6 cellular contexts compared by ENCODE assay signal in genomic region chr16:30533748-30534367, GRCh38. TPM values are rescaled to one million over a fixed set of nuclear protein-coding genes. Genes with fewer than 3 reads are reported as not detected.
DNase-seq lines count a peak whose midpoint lies in the region; ATAC-seq and TF ChIP-seq lines count a peak whose summit lies in the region.

No MANE protein-coding gene starts in this region.

- peak; percentile 72 for DNase-seq in GM06990 (ENCODE audit: extremely low read depth, insufficient read length)
- no peak for DNase-seq in mammary epithelial cell
- no peak for DNase-seq in neuronal stem cell (ENCODE audit: low spot score)
- no peak for DNase-seq in ureter (ENCODE audit: low spot score)
- no peak for DNase-seq in HK-2 (ENCODE audit: unreplicated experiment)

- no peak overlapping the region for H2BK5ac ChIP-seq in neuronal stem cell (ENCODE audit: low read length)

- peak overlapping the region; percentile 95 for H2BK12ac ChIP-seq in neuronal stem cell (ENCODE audit: low read length)

- WGBS in mammary epithelial cell (ENCODE audit: low coverage, missing lambda C conversion rate), result 16% methylated on average over 14 of the region's 29 CpGs
- no CpG with 5 or more reads among the region's 29 CpGs for WGBS in neuronal stem cell (ENCODE audit: extremely low coverage in 2 of 2, insufficient read length in 2 of 2, insufficient replicate concordance in 1 of 2), 2 donors

- no peaks in the 10 kb centered on the region for H4K20me1 ChIP-seq in mammary epithelial cell (ENCODE audit: insufficient read depth, low read length)

- CTCF ChIA-PET in mammary epithelial cell (lab: Charles Lee; ENCODE audit: low non-redundant PET), result no interaction called here

- H3K14ac ChIP-seq in neuronal stem cell (ENCODE audit: low read length), result no peak overlapping the region

- TSS peak; percentile 10 for BruUV-seq in mammary epithelial cell (replicated peaks; lab: Mats Ljungman, UMichigan)

- H4K91ac ChIP-seq in neuronal stem cell (ENCODE audit: low read depth, low read length, poor library complexity), result no peak overlapping the region

- in situ Hi-C loops in mammary epithelial cell (cut with MboI; ENCODE audit: low sequenced_read_pairs in 2 of 2), result loop anchor here in 1 of 2 donors (10.0 kb wide), 1 partner anchor 89 kb away; the partner anchor contains the start of gene SEPHS2

- peaks cover 5% of the 10 kb centered on the region for H3K36me3 ChIP-seq in GM06990 (ENCODE audit: control insufficient read depth, insufficient read depth, low read length)
- H3K36me3 ChIP-seq in mammary epithelial cell (ENCODE audit: insufficient read depth, low read length), result no peaks in the 10 kb centered on the region
- H3K36me3 ChIP-seq in neuronal stem cell (replicated peaks in 1 of 2; ENCODE audit: control insufficient read depth in 2 of 2, insufficient read depth in 2 of 2, low read length in 2 of 2), result no peaks in the 10 kb centered on the region

- no peaks in the 10 kb centered on the region for H3K9me3 ChIP-seq in mammary epithelial cell (replicated peaks; ENCODE audit: insufficient read depth, low read length)
- no peaks in the 10 kb centered on the region for H3K9me3 ChIP-seq in neuronal stem cell (replicated peaks in 1 of 2; ENCODE audit: control insufficient read depth in 2 of 2, insufficient read depth in 1 of 2, low read depth in 1 of 2, low read length in 2 of 2)

- H2BK120ac ChIP-seq in neuronal stem cell (ENCODE audit: low read depth, low read length), result peak overlapping the region; percentile 40

- TF ChIP-seq CTCF in GM06990 (IDR thresholded peaks at IDR 0.05; ENCODE audit: insufficient read depth, low read length, poor library complexity, severe bottlenecking) (no peak), mammary epithelial cell (conservative IDR thresholded peaks at IDR 0.05 in 1 of 2, IDR thresholded peaks at IDR 0.05 in 1 of 2; ENCODE audit: extremely low read depth in 1 of 2, insufficient read depth in 1 of 2, low read depth in 1 of 2, low read length in 2 of 2) (no peak)

- peak overlapping the region; percentile 86 for H3K4me3 ChIP-seq in GM06990 (replicated peaks; ENCODE audit: low read depth, low read length)
- peak overlapping the region; percentile 50 to 64 (median 57) for H3K4me3 ChIP-seq in mammary epithelial cell (replicated peaks in 1 of 3; ENCODE audit: insufficient read depth in 1 of 3, low read depth in 2 of 3, low read length in 3 of 3)
- peak overlapping the region; percentile 51 to 79 for H3K4me3 ChIP-seq in neuronal stem cell (ENCODE audit: low read length in 2 of 2)

- H3K4ac ChIP-seq in neuronal stem cell (ENCODE audit: low read length), result no peak overlapping the region

- peak overlapping the region; percentile 88 for H2AFZ ChIP-seq in mammary epithelial cell (ENCODE audit: low read depth, low read length)
- H2AFZ ChIP-seq in neuronal stem cell (ENCODE audit: low read length), result peak overlapping the region; percentile 96

- H3K4me1 ChIP-seq in mammary epithelial cell (ENCODE audit: insufficient read depth, low read length), result peaks cover 15% of the 10 kb centered on the region
- H3K4me1 ChIP-seq in neuronal stem cell (ENCODE audit: control insufficient read depth in 2 of 2, insufficient read depth in 1 of 2, low read depth in 1 of 2, low read length in 2 of 2), result peaks cover 7 to 9% of the 10 kb centered on the region in 2 donors

- no peaks in the 10 kb centered on the region for H3K27me3 ChIP-seq in GM06990 (replicated peaks; ENCODE audit: control insufficient read depth, insufficient read depth, low read length)
- no peaks in the 10 kb centered on the region for H3K27me3 ChIP-seq in mammary epithelial cell (ENCODE audit: insufficient read depth, low read length)
- no peaks in the 10 kb centered on the region for H3K27me3 ChIP-seq in neuronal stem cell (ENCODE audit: control insufficient read depth in 3 of 3, insufficient read depth in 3 of 3, low read depth in 1 of 3, low read length in 3 of 3)

- H3K27ac ChIP-seq in mammary epithelial cell (ENCODE audit: insufficient read depth, low read depth, low read length) (peak overlapping the region; percentile 71), neuronal stem cell (replicated peaks; ENCODE audit: low read length) (no peak overlapping the region)

- H2BK15ac ChIP-seq in neuronal stem cell (ENCODE audit: low read length), result no peak overlapping the region

- peaks cover 20% of the 10 kb centered on the region for H3K79me2 ChIP-seq in mammary epithelial cell (ENCODE audit: insufficient read depth, low read length)

- intact Hi-C loops in mammary epithelial cell (cut with micrococcal nuclease), result loop anchor here (2.0 to 10.0 kb wide), 2 partner anchors 35 to 161 kb away; partner anchors contain the start of gene SRCAP

- H3K18ac ChIP-seq in neuronal stem cell (ENCODE audit: low read length), result peak overlapping the region; percentile 97

- H4K8ac ChIP-seq in neuronal stem cell (ENCODE audit: low read depth, low read length), result peak overlapping the region; percentile 1

- H3K23ac ChIP-seq in neuronal stem cell (ENCODE audit: low read depth, low read length, poor library complexity), result peak overlapping the region; percentile 95

- H3K9ac ChIP-seq in mammary epithelial cell (ENCODE audit: insufficient read depth, low read length), result peak overlapping the region; percentile 71
- H3K9ac ChIP-seq in neuronal stem cell (ENCODE audit: low read depth, low read length, poor library complexity), result peak overlapping the region; percentile 91

- peak; percentile 32 for ATAC-seq in HG03196 (IDR thresholded peaks at IDR 0.05; ENCODE audit: unreplicated experiment)

- dilution Hi-C loops in mammary epithelial cell (cut with HindIII; ENCODE audit: low sequenced_read_pairs), result no loop called here

- H3K4me2 ChIP-seq in mammary epithelial cell (ENCODE audit: insufficient read depth, low read depth, low read length), result peak overlapping the region; percentile 81
- H3K4me2 ChIP-seq in neuronal stem cell (ENCODE audit: insufficient read depth, low read length, poor library complexity, severe bottlenecking), result peak overlapping the region; percentile 79

- H3K79me1 ChIP-seq in neuronal stem cell (ENCODE audit: low read depth, low read length), result peaks cover 12% of the 10 kb centered on the region

- H2AK5ac ChIP-seq in neuronal stem cell (ENCODE audit: low read depth, low read length), result peak overlapping the region; percentile 89

RNA-seq across cellular contexts. Expression of gene ZNF747, which starts 0.8 kb away (rescaled TPM):
- total RNA-seq in mammary epithelial cell (10 to 100 TPM in 1 of 2 donors, 1 to 10 TPM in 1; 6.7 to 11.0 TPM), ureter (10.4 TPM)
- 4.8 TPM for polyA plus RNA-seq in mammary epithelial cell
- 6.8 TPM for polyA minus RNA-seq in mammary epithelial cell
- polyA plus RNA-seq in neuronal stem cell (2013, experiment 1 of 2), result 6.9 TPM
- polyA plus RNA-seq in neuronal stem cell (2013, experiment 2 of 2), result 6.8 TPM

RNA-seq across cellular contexts. Expression of gene ZNF768, which starts 7.5 kb away (rescaled TPM):
- total RNA-seq in mammary epithelial cell (10 to 100 TPM; 30.5 to 40.7 TPM), ureter (37.6 TPM)
- 18.5 TPM for polyA plus RNA-seq in mammary epithelial cell
- 13.4 TPM for polyA minus RNA-seq in mammary epithelial cell
- polyA plus RNA-seq in neuronal stem cell (2013, experiment 1 of 2), result 48.2 TPM
- 46.8 TPM for polyA plus RNA-seq in neuronal stem cell (2013, experiment 2 of 2)

RNA-seq across cellular contexts. Expression of gene ZNF764, which starts 24.3 kb away (rescaled TPM):
- total RNA-seq in mammary epithelial cell (1 to 10 TPM; 5.5 to 6.6 TPM), ureter (6.9 TPM)
- 2.8 TPM for polyA plus RNA-seq in mammary epithelial cell
- polyA minus RNA-seq in mammary epithelial cell, result not detected
- polyA plus RNA-seq in neuronal stem cell (2013, experiment 1 of 2), result 7.9 TPM
- polyA plus RNA-seq in neuronal stem cell (2013, experiment 2 of 2), result 8.0 TPM

RNA-seq across cellular contexts. Expression of gene ZNF688, which starts 37.7 kb away (rescaled TPM):
- total RNA-seq in mammary epithelial cell, result 10 to 100 TPM in 1 of 2 donors, 1 to 10 TPM in 1; 6.2 to 10.6 TPM
- 3.4 TPM for polyA plus RNA-seq in mammary epithelial cell
- polyA minus RNA-seq in mammary epithelial cell, result 9.4 TPM
- 6.6 TPM for polyA plus RNA-seq in neuronal stem cell (2013, experiment 1 of 2)
- polyA plus RNA-seq in neuronal stem cell (2013, experiment 2 of 2), result 7.2 TPM
- total RNA-seq in ureter, result 10.8 TPM

RNA-seq across cellular contexts. Expression of gene ZNF785, which starts 51.6 kb away (rescaled TPM):
- total RNA-seq in mammary epithelial cell (1 to 10 TPM; 7.6 to 8.0 TPM), ureter (25.2 TPM)
- polyA plus RNA-seq in mammary epithelial cell, result 3.2 TPM
- 6.5 TPM for polyA minus RNA-seq in mammary epithelial cell
- 12.5 TPM for polyA plus RNA-seq in neuronal stem cell (2013, experiment 1 of 2)
- 12.6 TPM for polyA plus RNA-seq in neuronal stem cell (2013, experiment 2 of 2)
